Comparison of ENCODE assay signal across 27 cellular contexts in the genomic region with DNA sequence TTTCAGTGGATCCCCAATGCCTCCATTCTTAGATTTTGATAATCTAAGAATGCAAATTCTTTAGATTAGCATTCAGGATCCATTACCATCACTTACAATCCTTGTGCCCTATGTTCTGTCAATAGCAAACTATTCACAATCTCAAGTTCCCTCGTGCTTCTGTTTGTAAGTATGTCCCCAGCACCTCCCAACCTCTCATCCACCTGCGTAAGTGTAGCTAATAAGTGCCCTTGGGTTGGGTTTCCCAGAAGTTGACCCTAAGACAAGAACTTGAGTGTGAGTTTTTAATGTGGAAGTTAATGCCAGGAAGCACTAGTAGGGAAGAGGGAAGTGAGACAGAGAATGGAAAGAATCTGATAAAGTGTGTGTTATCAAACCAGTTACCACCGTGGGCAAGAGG.
"Had no signal": no experiment of that assay in that cellular context is flagged by ENCODE, and none has a peak within 500 bp of the region (broad histone marks: within the 10 kb centered on the region; RNA-seq: fewer than 3 reads in every experiment).

No MANE protein-coding gene starts in this region.

- H3K36me3 Mint-ChIP-seq: natural killer cell; neural progenitor cell; stimulated activated effector memory CD8-positive, alpha-beta T cell treated with anti-CD3 and anti-CD28 coated beads, Interleukin-12 subunit alpha, Interleukin-12 subunit beta, amount 100 ng/mL, for 72 hours; stimulated activated naive B cell treated with anti-CD40 and anti-IgM and Interleukin-4, amounts not matched to agents 10 μg/mL and 1 μg/mL and 100 μg/mL, for 72 hours had no signal

- H3K4me1 Mint-ChIP-seq: natural killer cell; stimulated activated effector memory CD8-positive, alpha-beta T cell treated with anti-CD3 and anti-CD28 coated beads, Interleukin-12 subunit alpha, Interleukin-12 subunit beta, amount 100 ng/mL, for 72 hours; stimulated activated naive B cell treated with anti-CD40 and anti-IgM and Interleukin-4, amounts not matched to agents 10 μg/mL and 1 μg/mL and 100 μg/mL, for 72 hours had no signal

- H3K27ac ChIP-seq: neural progenitor cell, ovary, parathyroid adenoma, psoas muscle, right lobe of liver, sigmoid colon, stomach, thoracic aorta, thyroid gland, tibial nerve, vagina had no signal

- H3K4me1 ChIP-seq: parathyroid adenoma, psoas muscle, right lobe of liver, sigmoid colon, stomach, thyroid gland, tibial nerve, vagina had no signal

- DNase-seq: natural killer cell; occipital lobe; ovary; posterior cingulate gyrus; psoas muscle; right cardiac atrium; right lobe of liver; sigmoid colon; small intestine; stimulated activated CD4-positive, alpha-beta T cell treated with anti-CD3 and anti-CD28 coated beads, Interleukin-15, amount 100 ng/mL, for 24 hours; stimulated activated CD4-positive, alpha-beta T cell treated with anti-CD3 and anti-CD28 coated beads, Interleukin-2, amount 100 ng/mL, for 24 hours; stimulated activated CD4-positive, alpha-beta T cell treated with anti-CD3 and anti-CD28 coated beads, Interleukin-2, amount 100 ng/mL, for 48 hours; stimulated activated CD4-positive, alpha-beta T cell treated with anti-CD3 and anti-CD28 coated beads, Interleukin-4, amount 100 ng/mL, for 24 hours; stimulated activated naive B cell treated with anti-CD40 and anti-IgM and Interleukin-4, amounts not matched to agents 10 μg/mL and 1 μg/mL and 100 μg/mL, for 72 hours; stimulated activated naive CD4-positive, alpha-beta T cell treated with Interleukin-2 at 50 U/mL for 16 hours; stomach; thyroid gland; trophoblast cell had no signal

- H3K4me3 ChIP-seq: neural progenitor cell, ovary, psoas muscle, right lobe of liver, sigmoid colon, stomach, thoracic aorta, thyroid gland, tibial nerve, vagina had no signal

- H3K9me3 ChIP-seq: ovary, psoas muscle, right lobe of liver, sigmoid colon, stomach, thoracic aorta, thyroid gland, tibial nerve, vagina had no signal

- H3K27ac Mint-ChIP-seq: natural killer cell; nephron; neural progenitor cell; progenitor cell of endocrine pancreas; stimulated activated effector memory CD8-positive, alpha-beta T cell treated with anti-CD3 and anti-CD28 coated beads, Interleukin-12 subunit alpha, Interleukin-12 subunit beta, amount 100 ng/mL, for 72 hours; stimulated activated naive B cell treated with anti-CD40 and anti-IgM and Interleukin-4, amounts not matched to agents 10 μg/mL and 1 μg/mL and 100 μg/mL, for 72 hours; stimulated activated naive CD8-positive, alpha-beta T cell treated with anti-CD3 and anti-CD28 coated beads, Interleukin-15, Interleukin-2, amounts not matched to agents 100 ng/mL and 50 ng/mL, for 24 hours had no signal

- ATAC-seq: natural killer cell; psoas muscle; right cardiac atrium; right lobe of liver; stimulated activated effector memory CD8-positive, alpha-beta T cell treated with anti-CD3 and anti-CD28 coated beads, Interleukin-12 subunit alpha, Interleukin-12 subunit beta, amount 100 ng/mL, for 72 hours; stimulated activated naive B cell treated with anti-CD40 and anti-IgM and Interleukin-4, amounts not matched to agents 10 μg/mL and 1 μg/mL and 100 μg/mL, for 72 hours had no signal

- H3K27me3 ChIP-seq: neural progenitor cell, ovary, right lobe of liver, stomach, thyroid gland, tibial nerve, vagina had no signal

- H3K4me3 Mint-ChIP-seq: natural killer cell; nephron; neural progenitor cell; stimulated activated effector memory CD8-positive, alpha-beta T cell treated with anti-CD3 and anti-CD28 coated beads, Interleukin-12 subunit alpha, Interleukin-12 subunit beta, amount 100 ng/mL, for 72 hours; stimulated activated naive B cell treated with anti-CD40 and anti-IgM and Interleukin-4, amounts not matched to agents 10 μg/mL and 1 μg/mL and 100 μg/mL, for 72 hours; stimulated activated naive CD8-positive, alpha-beta T cell treated with anti-CD3 and anti-CD28 coated beads, Interleukin-15, Interleukin-2, amounts not matched to agents 100 ng/mL and 50 ng/mL, for 24 hours had no signal

- H3K36me3 ChIP-seq: neural progenitor cell, ovary, right lobe of liver, sigmoid colon, stomach, thoracic aorta, thyroid gland, tibial nerve, vagina had no signal

- H3K9me3 Mint-ChIP-seq: nephron; neural progenitor cell; stimulated activated effector memory CD8-positive, alpha-beta T cell treated with anti-CD3 and anti-CD28 coated beads, Interleukin-12 subunit alpha, Interleukin-12 subunit beta, amount 100 ng/mL, for 72 hours; stimulated activated naive B cell treated with anti-CD40 and anti-IgM and Interleukin-4, amounts not matched to agents 10 μg/mL and 1 μg/mL and 100 μg/mL, for 72 hours; stimulated activated naive CD8-positive, alpha-beta T cell treated with anti-CD3 and anti-CD28 coated beads, Interleukin-15, Interleukin-2, amounts not matched to agents 100 ng/mL and 50 ng/mL, for 24 hours had no signal
